In genomic region chr12:112061127-112061526, GRCh38 we compare ENCODE assay signal across 17 cellular contexts. TPM values are rescaled to one million over a fixed set of nuclear protein-coding genes. Genes with fewer than 3 reads are reported as not detected.
DNase-seq lines count a peak whose midpoint lies in the region; ATAC-seq and TF ChIP-seq lines count a peak whose summit lies in the region.
"Had no signal": no experiment of that assay in that cellular context is flagged by ENCODE, and none has a peak within 500 bp of the region (broad histone marks: within the 10 kb centered on the region; RNA-seq: fewer than 3 reads in every experiment).

No MANE protein-coding gene starts in this region.

- no peak for DNase-seq in activated CD4-positive, alpha-beta memory T cell treated with anti-CD3 and anti-CD28 coated beads for 36 hours
- no peak for DNase-seq in activated CD4-positive, alpha-beta memory T cell treated with anti-CD3 and anti-CD28 coated beads, Interleukin-2, amount 10 ng/mL, durations not matched to agents 7 days and 5 days
- no peak for DNase-seq in activated naive CD8-positive, alpha-beta T cell treated with anti-CD3 and anti-CD28 coated beads for 36 hours
- DNase-seq in hepatocyte (ENCODE audit: low spot score) (peak; percentile 5), renal cortical epithelial cell (ENCODE audit: low read depth) (peak; percentile 23), HT-29 (ENCODE audit: low spot score) (no peak)
- DNase-seq: 8988T; C1 segment of cervical spinal cord; CD4-positive, alpha-beta T cell; DMS153; DMS79 treated with DMSO at 0.1 percent for 48 hours; EL; GOT3; H9 had no signal

- POLR2A ChIA-PET in activated CD4-positive, alpha-beta memory T cell treated with anti-CD3 and anti-CD28 coated beads for 36 hours (lab: Charles Lee): no interaction called here
- POLR2A ChIA-PET in activated CD4-positive, alpha-beta memory T cell treated with anti-CD3 and anti-CD28 coated beads, Interleukin-2, amount 10 ng/mL, durations not matched to agents 7 days and 5 days (lab: Charles Lee): interaction anchor here (0.6 to 1.0 kb wide), 4 partner anchors 8 to 48 kb away, joined by 3 to 4 read pairs (median 3); no protein-coding TSS in a partner anchor

- intact Hi-C loops in activated CD4-positive, alpha-beta memory T cell treated with anti-CD3 and anti-CD28 coated beads for 36 hours (cut with micrococcal nuclease): no loop called here

- CTCF ChIA-PET in activated CD4-positive, alpha-beta memory T cell treated with anti-CD3 and anti-CD28 coated beads for 36 hours (lab: Charles Lee): no interaction called here
- CTCF ChIA-PET in activated CD4-positive, alpha-beta memory T cell treated with anti-CD3 and anti-CD28 coated beads, Interleukin-2, amount 10 ng/mL, durations not matched to agents 7 days and 5 days (lab: Charles Lee): interaction anchor here (0.5 kb wide), 1 partner anchor 70 kb away, joined by 4 read pairs; no protein-coding TSS in a partner anchor

- 86% methylated on average over 2 of the region's 2 CpGs for WGBS in hepatocyte (ENCODE audit: low lambda C conversion rate, missing lambda C conversion rate)

- H3K9me2 ChIP-seq in hepatocyte (replicated peaks; ENCODE audit: insufficient read depth): no peaks in the 10 kb centered on the region

- no peaks in the 10 kb centered on the region for H3K4me1 Mint-ChIP-seq in activated CD4-positive, alpha-beta memory T cell treated with anti-CD3 and anti-CD28 coated beads for 36 hours (ENCODE audit: low read depth)
- no peaks in the 10 kb centered on the region for H3K4me1 Mint-ChIP-seq in activated CD4-positive, alpha-beta memory T cell treated with anti-CD3 and anti-CD28 coated beads, Interleukin-2, amount 10 ng/mL, durations not matched to agents 7 days and 5 days
- H3K4me1 Mint-ChIP-seq in activated naive CD8-positive, alpha-beta T cell (ENCODE audit: low read depth): peaks cover 2% of the 10 kb centered on the region
- peaks cover 2% of the 10 kb centered on the region for H3K4me1 Mint-ChIP-seq in activated naive CD8-positive, alpha-beta T cell treated with anti-CD3 and anti-CD28 coated beads for 36 hours
- H3K4me1 Mint-ChIP-seq: B cell, H9 had no signal

- no peaks in the 10 kb centered on the region for H3K79me2 ChIP-seq in hepatocyte

- no peaks in the 10 kb centered on the region for H3K27me3 ChIP-seq in hepatocyte

- no peak overlapping the region for H3K27ac ChIP-seq in hepatocyte

- H3K4me3 ChIP-seq in hepatocyte: no peak overlapping the region

- no peaks in the 10 kb centered on the region for H3K9me3 ChIP-seq in hepatocyte (ENCODE audit: low read depth)

- H3K4me3 Mint-ChIP-seq in activated CD4-positive, alpha-beta memory T cell treated with anti-CD3 and anti-CD28 coated beads for 36 hours: no peak overlapping the region
- no peak overlapping the region for H3K4me3 Mint-ChIP-seq in activated CD4-positive, alpha-beta memory T cell treated with anti-CD3 and anti-CD28 coated beads, Interleukin-2, amount 10 ng/mL, durations not matched to agents 7 days and 5 days
- H3K4me3 Mint-ChIP-seq in activated naive CD8-positive, alpha-beta T cell: no peak overlapping the region
- no peak overlapping the region for H3K4me3 Mint-ChIP-seq in activated naive CD8-positive, alpha-beta T cell treated with anti-CD3 and anti-CD28 coated beads for 36 hours
- H3K4me3 Mint-ChIP-seq: B cell; CD4-positive, alpha-beta T cell; H9 had no signal

- H4K20me1 ChIP-seq in hepatocyte (ENCODE audit: insufficient read depth, poor library complexity, severe bottlenecking): no peaks in the 10 kb centered on the region

- no peaks in the 10 kb centered on the region for H3K36me3 ChIP-seq in hepatocyte (replicated peaks; ENCODE audit: insufficient read depth, low read depth)

- no peaks in the 10 kb centered on the region for H3K27me3 Mint-ChIP-seq in activated CD4-positive, alpha-beta memory T cell treated with anti-CD3 and anti-CD28 coated beads for 36 hours
- H3K27me3 Mint-ChIP-seq in activated CD4-positive, alpha-beta memory T cell treated with anti-CD3 and anti-CD28 coated beads, Interleukin-2, amount 10 ng/mL, durations not matched to agents 7 days and 5 days: no peaks in the 10 kb centered on the region
- H3K27me3 Mint-ChIP-seq in activated naive CD8-positive, alpha-beta T cell: no peaks in the 10 kb centered on the region
- H3K27me3 Mint-ChIP-seq in activated naive CD8-positive, alpha-beta T cell treated with anti-CD3 and anti-CD28 coated beads for 36 hours: no peaks in the 10 kb centered on the region
- H3K27me3 Mint-ChIP-seq: B cell; CD4-positive, alpha-beta T cell had no signal

- no peak overlapping the region for H2AFZ ChIP-seq in hepatocyte

- peaks cover 37% of the 10 kb centered on the region for H3K36me3 Mint-ChIP-seq in activated CD4-positive, alpha-beta memory T cell treated with anti-CD3 and anti-CD28 coated beads for 36 hours
- peaks cover 49% of the 10 kb centered on the region for H3K36me3 Mint-ChIP-seq in activated CD4-positive, alpha-beta memory T cell treated with anti-CD3 and anti-CD28 coated beads, Interleukin-2, amount 10 ng/mL, durations not matched to agents 7 days and 5 days (ENCODE audit: low read depth)
- H3K36me3 Mint-ChIP-seq in activated naive CD8-positive, alpha-beta T cell: peaks cover 5% of the 10 kb centered on the region
- peaks cover 18% of the 10 kb centered on the region for H3K36me3 Mint-ChIP-seq in activated naive CD8-positive, alpha-beta T cell treated with anti-CD3 and anti-CD28 coated beads for 36 hours

- no peak for TF ChIP-seq POLR2A in GM18505 (IDR thresholded peaks at IDR 0.05; ENCODE audit: borderline replicate concordance, extremely low read depth, insufficient read depth, insufficient read length)

- TF ChIP-seq CTCF in hepatocyte (IDR thresholded peaks at IDR 0.05; ENCODE audit: poor library complexity): no peak

- no peak for ATAC-seq in GM18505 (IDR thresholded peaks at IDR 0.05; ENCODE audit: unreplicated experiment)

- no peaks in the 10 kb centered on the region for H3K9me3 Mint-ChIP-seq in activated CD4-positive, alpha-beta memory T cell treated with anti-CD3 and anti-CD28 coated beads for 36 hours
- H3K9me3 Mint-ChIP-seq in activated CD4-positive, alpha-beta memory T cell treated with anti-CD3 and anti-CD28 coated beads, Interleukin-2, amount 10 ng/mL, durations not matched to agents 7 days and 5 days: no peaks in the 10 kb centered on the region
- H3K9me3 Mint-ChIP-seq in activated naive CD8-positive, alpha-beta T cell (ENCODE audit: low read depth): no peaks in the 10 kb centered on the region
- H3K9me3 Mint-ChIP-seq in activated naive CD8-positive, alpha-beta T cell treated with anti-CD3 and anti-CD28 coated beads for 36 hours: no peaks in the 10 kb centered on the region
- H3K9me3 Mint-ChIP-seq: CD4-positive, alpha-beta T cell; H9 had no signal

- no peaks in the 10 kb centered on the region for H3K4me1 ChIP-seq in hepatocyte (ENCODE audit: insufficient read depth)

- H3K27ac Mint-ChIP-seq in activated CD4-positive, alpha-beta memory T cell treated with anti-CD3 and anti-CD28 coated beads for 36 hours: peak overlapping the region; percentile 13
- H3K27ac Mint-ChIP-seq in activated CD4-positive, alpha-beta memory T cell treated with anti-CD3 and anti-CD28 coated beads, Interleukin-2, amount 10 ng/mL, durations not matched to agents 7 days and 5 days: no peak overlapping the region
- H3K27ac Mint-ChIP-seq in activated naive CD8-positive, alpha-beta T cell: peak overlapping the region; percentile 1
- no peak overlapping the region for H3K27ac Mint-ChIP-seq in activated naive CD8-positive, alpha-beta T cell treated with anti-CD3 and anti-CD28 coated beads for 36 hours
- H3K27ac Mint-ChIP-seq: B cell; CD4-positive, alpha-beta T cell had no signal

- H3K4me2 ChIP-seq in hepatocyte: no peak overlapping the region

RNA-seq across cellular contexts. Expression of gene NAA25, which starts 47.5 kb away (rescaled TPM):
- total RNA-seq in activated CD4-positive, alpha-beta memory T cell treated with anti-CD3 and anti-CD28 coated beads for 36 hours: 10 to 100 TPM; 41.7 to 43.3 TPM
- 10 to 100 TPM; 24.2 to 25.0 TPM for total RNA-seq in activated CD4-positive, alpha-beta memory T cell treated with anti-CD3 and anti-CD28 coated beads, Interleukin-2, amount 10 ng/mL, durations not matched to agents 7 days and 5 days
- total RNA-seq in activated naive CD8-positive, alpha-beta T cell treated with anti-CD3 and anti-CD28 coated beads for 36 hours: 10 to 100 TPM; 51.3 to 54.9 TPM
- 19.1 and 22.1 TPM in 2 replicates for total RNA-seq in hepatocyte
- 18.5 and 18.7 TPM in 2 replicates for polyA plus RNA-seq in hepatocyte
- 18.9 and 26.7 TPM in 2 replicates for total RNA-seq in renal cortical epithelial cell
- total RNA-seq in HT-29 (2014; rRNA removed; shearing (Covaris generic)): 11.3 and 13.5 TPM in 2 replicates

RNA-seq across cellular contexts. Expression of gene ERP29, which starts 47.9 kb away (rescaled TPM):
- total RNA-seq in activated CD4-positive, alpha-beta memory T cell treated with anti-CD3 and anti-CD28 coated beads for 36 hours: 100 to 1,000 TPM; 102 to 104 TPM
- total RNA-seq in activated CD4-positive, alpha-beta memory T cell treated with anti-CD3 and anti-CD28 coated beads, Interleukin-2, amount 10 ng/mL, durations not matched to agents 7 days and 5 days: 100 to 1,000 TPM; 169 to 172 TPM
- total RNA-seq in activated naive CD8-positive, alpha-beta T cell treated with anti-CD3 and anti-CD28 coated beads for 36 hours: 10 to 100 TPM; 79.9 to 85.6 TPM
- 178 and 194 TPM in 2 replicates for total RNA-seq in hepatocyte
- 228 and 253 TPM in 2 replicates for polyA plus RNA-seq in hepatocyte
- total RNA-seq in renal cortical epithelial cell: 69.5 and 75.7 TPM in 2 replicates
- total RNA-seq in HT-29 (2014; rRNA removed; shearing (Covaris generic)): 74.4 and 80.1 TPM in 2 replicates

RNA-seq across cellular contexts. Expression of gene TMEM116, which starts 48.2 kb away (rescaled TPM):
- 10 to 100 TPM; 14.0 to 17.1 TPM for total RNA-seq in activated CD4-positive, alpha-beta memory T cell treated with anti-CD3 and anti-CD28 coated beads for 36 hours
- total RNA-seq in activated CD4-positive, alpha-beta memory T cell treated with anti-CD3 and anti-CD28 coated beads, Interleukin-2, amount 10 ng/mL, durations not matched to agents 7 days and 5 days: 10 to 100 TPM; 17.8 to 19.7 TPM
- 10 to 100 TPM; 10.1 to 10.5 TPM for total RNA-seq in activated naive CD8-positive, alpha-beta T cell treated with anti-CD3 and anti-CD28 coated beads for 36 hours
- total RNA-seq in hepatocyte (13.1 and 29.3 TPM in 2 replicates), renal cortical epithelial cell (11.5 and 14.1 TPM in 2 replicates)
- polyA plus RNA-seq in hepatocyte: 10.8 and 11.2 TPM in 2 replicates
- 2.2 and 3.5 TPM in 2 replicates for total RNA-seq in HT-29 (2014; rRNA removed; shearing (Covaris generic))

Comparison
In these comparisons a context has a peak if more than half of its experiments do, and no peak if none do; other contexts are left out.
1. H3K27ac Mint-ChIP-seq: peak in activated CD4-positive, alpha-beta memory T cell treated with anti-CD3 and anti-CD28 coated beads for 36 hours (single experiment) and activated naive CD8-positive, alpha-beta T cell (single experiment); none in activated CD4-positive, alpha-beta memory T cell treated with anti-CD3 and anti-CD28 coated beads, Interleukin-2, amount 10 ng/mL, durations not matched to agents 7 days and 5 days (single experiment) and activated naive CD8-positive, alpha-beta T cell treated with anti-CD3 and anti-CD28 coated beads for 36 hours (single experiment).
2. DNase-seq: peak in hepatocyte (single experiment) and renal cortical epithelial cell (single experiment); none in activated CD4-positive, alpha-beta memory T cell treated with anti-CD3 and anti-CD28 coated beads for 36 hours (single experiment), activated CD4-positive, alpha-beta memory T cell treated with anti-CD3 and anti-CD28 coated beads, Interleukin-2, amount 10 ng/mL, durations not matched to agents 7 days and 5 days (single experiment), activated naive CD8-positive, alpha-beta T cell treated with anti-CD3 and anti-CD28 coated beads for 36 hours (single experiment) and HT-29 (single experiment).